ENCODE assay signal across 39 cellular contexts in the genomic region with DNA sequence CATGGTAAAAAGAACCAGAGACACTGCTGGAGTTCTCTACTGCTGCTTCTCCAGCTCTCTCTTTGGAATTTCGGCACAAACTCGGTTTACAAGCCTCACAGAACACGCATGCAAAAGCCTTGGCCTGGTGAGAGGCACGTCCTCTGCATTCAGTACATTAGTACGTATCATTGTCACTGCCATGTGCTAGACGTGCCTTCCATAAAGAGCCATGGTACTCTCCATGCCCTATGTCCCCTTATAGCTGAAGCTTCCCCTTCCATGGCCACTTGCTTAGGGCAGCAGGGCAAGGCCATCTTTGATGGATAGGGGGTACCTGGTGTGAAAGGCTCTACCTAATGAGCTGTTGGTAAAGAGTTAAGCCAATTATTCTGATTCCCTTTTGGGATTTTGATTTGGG. TPM values are rescaled to one million over a fixed set of nuclear protein-coding genes. Genes with fewer than 3 reads are reported as not detected.
"Had no signal": no experiment of that assay in that cellular context is flagged by ENCODE, and none has a peak within 500 bp of the region (broad histone marks: within the 10 kb centered on the region; RNA-seq: fewer than 3 reads in every experiment).

No MANE protein-coding gene starts in this region.

- DNase-seq: activated effector memory CD4-positive, alpha-beta T cell treated with anti-CD3 and anti-CD28 coated beads, Interleukin-2, amount 50 U/mL, for 16 hours; activated effector memory CD4-positive, alpha-beta T cell treated with Interleukin-2 at 50 U/mL for 16 hours; activated gamma-delta T cell; activated gamma-delta T cell treated with Interleukin-2 at 50 U/mL for 16 hours; activated naive CD4-positive, alpha-beta T cell; activated naive CD4-positive, alpha-beta T cell treated with anti-CD3 and anti-CD28 coated beads for 36 hours; activated naive CD4-positive, alpha-beta T cell treated with anti-CD3 and anti-CD28 coated beads, Interleukin-2, amount 10 ng/mL, durations not matched to agents 7 days and 5 days; activated naive CD4-positive, alpha-beta T cell treated with anti-CD3 and anti-CD28 coated beads, Interleukin-2, amount 50 U/mL, for 16 hours; activated naive CD4-positive, alpha-beta T cell treated with Interleukin-2 at 50 U/mL for 16 hours; activated naive CD8-positive, alpha-beta T cell treated with anti-CD3 and anti-CD28 coated beads for 36 hours; activated naive CD8-positive, alpha-beta T cell treated with anti-CD3 and anti-CD28 coated beads, Interleukin-2, amount 10 ng/mL, durations not matched to agents 7 days and 5 days; activated naive CD8-positive, alpha-beta T cell treated with anti-CD3 and anti-CD28 coated beads, Interleukin-2, amount 50 U/mL, for 24 hours; activated T-cell treated with anti-CD3 and anti-CD28 coated beads, Interleukin-2, amount 50 U/mL, for 1 hour; activated T-cell treated with anti-CD3 and anti-CD28 coated beads, Interleukin-2, amount 50 U/mL, for 24 hours; activated T-cell treated with anti-CD3 and anti-CD28 coated beads, Interleukin-2, amount 50 U/mL, for 4 hours; activated T-cell treated with anti-CD3 and anti-CD28 coated beads, Interleukin-2, amount 50 U/mL, for 48 hours; activated T-cell treated with anti-CD3 and anti-CD28 coated beads, Interleukin-2, amount 50 U/mL, for 72 hours; adrenal gland; amniotic stem cell; amygdala; anterior cingulate cortex; aorta; body of pancreas; brain microvascular endothelial cell; central memory CD4-positive, alpha-beta T cell; cerebellar nuclear complex had no signal

- H3K4me1 Mint-ChIP-seq: activated naive CD4-positive, alpha-beta T cell treated with anti-CD3 and anti-CD28 coated beads, Interleukin-2, amount 10 ng/mL, durations not matched to agents 7 days and 5 days; activated naive CD4-positive, alpha-beta T cell treated with anti-CD3 and anti-CD28 coated beads, Interleukin-2, amount 50 U/mL, for 24 hours; activated naive CD8-positive, alpha-beta T cell treated with anti-CD3 and anti-CD28 coated beads for 36 hours; activated naive CD8-positive, alpha-beta T cell treated with anti-CD3 and anti-CD28 coated beads, Interleukin-2, amount 10 ng/mL, durations not matched to agents 7 days and 5 days; activated naive CD8-positive, alpha-beta T cell treated with anti-CD3 and anti-CD28 coated beads, Interleukin-2, amount 50 U/mL, for 24 hours; activated T-helper 17 cell treated with anti-CD3 and anti-CD28 coated beads, Interleukin-2, amount 50 U/mL, for 72 hours; brain; central memory CD8-positive, alpha-beta T cell had no signal

- H3K27ac Mint-ChIP-seq: activated naive CD4-positive, alpha-beta T cell treated with anti-CD3 and anti-CD28 coated beads for 36 hours; activated naive CD4-positive, alpha-beta T cell treated with anti-CD3 and anti-CD28 coated beads, Interleukin-2, amount 10 ng/mL, durations not matched to agents 7 days and 5 days; activated naive CD4-positive, alpha-beta T cell treated with anti-CD3 and anti-CD28 coated beads, Interleukin-2, amount 50 U/mL, for 24 hours; activated naive CD4-positive, alpha-beta T cell treated with anti-CD3 and anti-CD28 coated beads, Interleukin-2, amount 50 U/mL, for 72 hours; activated naive CD8-positive, alpha-beta T cell; activated naive CD8-positive, alpha-beta T cell treated with anti-CD3 and anti-CD28 coated beads for 36 hours; activated naive CD8-positive, alpha-beta T cell treated with anti-CD3 and anti-CD28 coated beads, Interleukin-2, amount 10 ng/mL, durations not matched to agents 7 days and 5 days; activated naive CD8-positive, alpha-beta T cell treated with anti-CD3 and anti-CD28 coated beads, Interleukin-2, amount 50 U/mL, for 24 hours; activated T-cell treated with anti-CD3 and anti-CD28 coated beads, Interleukin-2, amount 50 U/mL, for 24 hours; activated T-cell treated with anti-CD3 and anti-CD28 coated beads, Interleukin-2, amount 50 U/mL, for 72 hours; activated T-helper 1 cell treated with anti-CD3 and anti-CD28 coated beads, Interleukin-12 subunit alpha, Interleukin-12 subunit beta, Interleukin-2, Interleukin-4 antibody, amounts not matched to agents 30 ng/mL and 10 ng/mL and 1 ng/mL, durations not matched to agents 14 hours and 24 hours and 36 hours; activated T-helper 17 cell treated with anti-CD3 and anti-CD28 coated beads, Interleukin-2, amount 50 U/mL, for 72 hours; activated T-helper 2 cell treated with anti-CD3 and anti-CD28 coated beads, Interferon-gamma antibody, Interleukin-2, Interleukin-4, amounts not matched to agents 10 μg/mL and 5 μg/mL and 100 μg/mL, durations not matched to agents 14 hours and 24 hours and 36 hours; brain had no signal

- H3K4me3 Mint-ChIP-seq: activated naive CD4-positive, alpha-beta T cell treated with anti-CD3 and anti-CD28 coated beads for 36 hours; activated naive CD4-positive, alpha-beta T cell treated with anti-CD3 and anti-CD28 coated beads, Interleukin-2, amount 10 ng/mL, durations not matched to agents 7 days and 5 days; activated naive CD4-positive, alpha-beta T cell treated with anti-CD3 and anti-CD28 coated beads, Interleukin-2, amount 50 U/mL, for 24 hours; activated naive CD8-positive, alpha-beta T cell; activated naive CD8-positive, alpha-beta T cell treated with anti-CD3 and anti-CD28 coated beads for 36 hours; activated naive CD8-positive, alpha-beta T cell treated with anti-CD3 and anti-CD28 coated beads, Interleukin-2, amount 10 ng/mL, durations not matched to agents 7 days and 5 days; activated naive CD8-positive, alpha-beta T cell treated with anti-CD3 and anti-CD28 coated beads, Interleukin-2, amount 50 U/mL, for 24 hours; activated T-cell treated with anti-CD3 and anti-CD28 coated beads, Interleukin-2, amount 50 U/mL, for 24 hours; activated T-cell treated with anti-CD3 and anti-CD28 coated beads, Interleukin-2, amount 50 U/mL, for 4 hours; activated T-cell treated with anti-CD3 and anti-CD28 coated beads, Interleukin-2, amount 50 U/mL, for 72 hours; activated T-helper 1 cell treated with anti-CD3 and anti-CD28 coated beads, Interleukin-12 subunit alpha, Interleukin-12 subunit beta, Interleukin-2, Interleukin-4 antibody, amounts not matched to agents 30 ng/mL and 10 ng/mL and 1 ng/mL, durations not matched to agents 14 hours and 24 hours and 36 hours; activated T-helper 17 cell treated with anti-CD3 and anti-CD28 coated beads, Interleukin-2, amount 50 U/mL, for 72 hours; brain; central memory CD8-positive, alpha-beta T cell had no signal

- H3K9me3 Mint-ChIP-seq: activated naive CD4-positive, alpha-beta T cell treated with anti-CD3 and anti-CD28 coated beads for 36 hours; activated naive CD4-positive, alpha-beta T cell treated with anti-CD3 and anti-CD28 coated beads, Interleukin-2, amount 10 ng/mL, durations not matched to agents 7 days and 5 days; activated naive CD4-positive, alpha-beta T cell treated with anti-CD3 and anti-CD28 coated beads, Interleukin-2, amount 50 U/mL, for 24 hours; activated naive CD8-positive, alpha-beta T cell treated with anti-CD3 and anti-CD28 coated beads, Interleukin-2, amount 50 U/mL, for 24 hours; activated T-helper 1 cell treated with anti-CD3 and anti-CD28 coated beads, Interleukin-12 subunit alpha, Interleukin-12 subunit beta, Interleukin-2, Interleukin-4 antibody, amounts not matched to agents 30 ng/mL and 10 ng/mL and 1 ng/mL, durations not matched to agents 14 hours and 24 hours and 36 hours; activated T-helper 17 cell treated with anti-CD3 and anti-CD28 coated beads, Interleukin-2, amount 50 U/mL, for 72 hours; activated T-helper 2 cell treated with anti-CD3 and anti-CD28 coated beads, Interferon-gamma antibody, Interleukin-2, Interleukin-4, amounts not matched to agents 10 μg/mL and 5 μg/mL and 100 μg/mL, durations not matched to agents 14 hours and 24 hours and 36 hours; central memory CD8-positive, alpha-beta T cell had no signal

- H3K4me3 ChIP-seq: adrenal gland, ascending aorta, body of pancreas, breast epithelium, cardiac muscle cell had no signal

- H3K27me3 Mint-ChIP-seq: activated naive CD4-positive, alpha-beta T cell treated with anti-CD3 and anti-CD28 coated beads, Interleukin-2, amount 10 ng/mL, durations not matched to agents 7 days and 5 days; activated naive CD4-positive, alpha-beta T cell treated with anti-CD3 and anti-CD28 coated beads, Interleukin-2, amount 50 U/mL, for 24 hours; activated naive CD8-positive, alpha-beta T cell; activated naive CD8-positive, alpha-beta T cell treated with anti-CD3 and anti-CD28 coated beads for 36 hours; activated naive CD8-positive, alpha-beta T cell treated with anti-CD3 and anti-CD28 coated beads, Interleukin-2, amount 10 ng/mL, durations not matched to agents 7 days and 5 days; activated naive CD8-positive, alpha-beta T cell treated with anti-CD3 and anti-CD28 coated beads, Interleukin-2, amount 50 U/mL, for 24 hours; activated T-helper 17 cell treated with anti-CD3 and anti-CD28 coated beads, Interleukin-2, amount 50 U/mL, for 72 hours; central memory CD8-positive, alpha-beta T cell had no signal

- H3K36me3 ChIP-seq: adrenal gland, ascending aorta, brain microvascular endothelial cell, breast epithelium, cardiac muscle cell had no signal

- H3K36me3 Mint-ChIP-seq: activated naive CD4-positive, alpha-beta T cell treated with anti-CD3 and anti-CD28 coated beads, Interleukin-2, amount 10 ng/mL, durations not matched to agents 7 days and 5 days; activated naive CD4-positive, alpha-beta T cell treated with anti-CD3 and anti-CD28 coated beads, Interleukin-2, amount 50 U/mL, for 24 hours; activated naive CD8-positive, alpha-beta T cell; activated naive CD8-positive, alpha-beta T cell treated with anti-CD3 and anti-CD28 coated beads for 36 hours; activated naive CD8-positive, alpha-beta T cell treated with anti-CD3 and anti-CD28 coated beads, Interleukin-2, amount 10 ng/mL, durations not matched to agents 7 days and 5 days; brain had no signal

- H3K27me3 ChIP-seq: ascending aorta, body of pancreas, brain microvascular endothelial cell, cardiac muscle cell had no signal

RNA-seq across cellular contexts. Expression of a gene that starts 35.0 kb away (rescaled TPM):
- total RNA-seq: activated naive CD4-positive, alpha-beta T cell treated with anti-CD3 and anti-CD28 coated beads for 36 hours; activated naive CD8-positive, alpha-beta T cell treated with anti-CD3 and anti-CD28 coated beads for 36 hours; activated naive CD8-positive, alpha-beta T cell treated with anti-CD3 and anti-CD28 coated beads, Interleukin-2, amount 10 ng/mL, durations not matched to agents 7 days and 5 days; activated T-helper 1 cell treated with anti-CD3 and anti-CD28 coated beads, Interleukin-12 subunit alpha, Interleukin-12 subunit beta, Interleukin-2, Interleukin-4 antibody, amounts not matched to agents 30 ng/mL and 10 ng/mL and 1 ng/mL, durations not matched to agents 14 hours and 24 hours and 36 hours; activated T-helper 2 cell treated with anti-CD3 and anti-CD28 coated beads, Interferon-gamma antibody, Interleukin-2, Interleukin-4, amounts not matched to agents 10 μg/mL and 5 μg/mL and 100 μg/mL, durations not matched to agents 14 hours and 24 hours and 36 hours; astrocyte; chondrocyte had no signal
- polyA plus RNA-seq: cardiac muscle cell had no signal
